In genomic region chr1:63322248-63322943, GRCh38 we compare ENCODE assay signal across 8 cellular contexts. TPM values are rescaled to one million over a fixed set of nuclear protein-coding genes. Genes with fewer than 3 reads are reported as not detected.
DNase-seq lines count a peak whose midpoint lies in the region; ATAC-seq and TF ChIP-seq lines count a peak whose summit lies in the region.

FOXD3 (plus strand) TSS chr1:63322567; CDS start chr1:63323059, 492 bp downstream.

- H3K4me3 ChIP-seq in Caco-2 (ENCODE audit: low read depth, low read length): peak within 1 kb of the TSS; percentile 40

- TF ChIP-seq CTCF in Caco-2 (IDR thresholded peaks at IDR 0.05; ENCODE audit: insufficient read depth in 1 of 2, low read depth in 1 of 2, low read length in 1 of 2, severe bottlenecking in 1 of 2, unreplicated experiment in 1 of 2): no peak
- TF ChIP-seq CTCF in VCaP (conservative IDR thresholded peaks at IDR 0.05): 0 out of 2 replicates have a peak, but pooled peaks have one; percentile 7

- POLR2A ChIA-PET in Caco-2 (lab: Charles Lee): no interaction called here
- POLR2A ChIA-PET in naive thymus-derived CD8-positive, alpha-beta T cell (lab: Charles Lee): interaction anchor here (1.5 kb wide), 1 partner anchor 44 kb away, joined by 3 read pairs; no protein-coding TSS in a partner anchor

- intact Hi-C loops in Caco-2 (cut with micrococcal nuclease; ENCODE audit: unreplicated experiment): loop anchor here (10.0 kb wide), 1 partner anchor 212 kb away; no protein-coding TSS in a partner anchor

- no peaks in the 10 kb centered on the region for H3K4me1 Mint-ChIP-seq in Caco-2 (ENCODE audit: low read depth, unreplicated experiment)
- peaks cover 19 to 52% (median 41%) of the 10 kb centered on the region in 4 donors for H3K4me1 Mint-ChIP-seq in naive thymus-derived CD8-positive, alpha-beta T cell

- no peaks in the 10 kb centered on the region for H3K36me3 Mint-ChIP-seq in Caco-2 (ENCODE audit: insufficient read depth, unreplicated experiment)
- peaks cover 25 to 41% (median 25%) of the 10 kb centered on the region in 3 donors for H3K36me3 Mint-ChIP-seq in naive thymus-derived CD8-positive, alpha-beta T cell

- CTCF ChIA-PET in Caco-2 (lab: Charles Lee): no interaction called here

- BruUV-seq in Caco-2 (replicated peaks; lab: Mats Ljungman, UMichigan): no TSS peak

- no peaks in the 10 kb centered on the region for H3K9me3 Mint-ChIP-seq in Caco-2 (ENCODE audit: unreplicated experiment)
- H3K9me3 Mint-ChIP-seq in naive thymus-derived CD8-positive, alpha-beta T cell: peaks cover 0 to 59% (median 33%) of the 10 kb centered on the region in 9 donors

- H3K27ac ChIP-seq in VCaP: peak within 1 kb of the TSS; percentile 86

- H3K27me3 Mint-ChIP-seq in Caco-2 (ENCODE audit: insufficient read depth, unreplicated experiment): peaks cover 32% of the 10 kb centered on the region
- peaks cover 44 to 74% (median 71%) of the 10 kb centered on the region in 5 donors for H3K27me3 Mint-ChIP-seq in naive thymus-derived CD8-positive, alpha-beta T cell

- ATAC-seq in GM19467 (IDR thresholded peaks at IDR 0.05; ENCODE audit: unreplicated experiment) (peak; percentile 39), esophagus mucosa (peak; percentile 55)
- ATAC-seq in naive thymus-derived CD8-positive, alpha-beta T cell: peak; percentile 34 to 37

- no peak within 1 kb of the TSS for H3K27ac Mint-ChIP-seq in Caco-2 (ENCODE audit: unreplicated experiment)
- H3K27ac Mint-ChIP-seq in naive thymus-derived CD8-positive, alpha-beta T cell: peak within 1 kb of the TSS in 7 of 10 donors; percentile 8 to 94 (median 77)

- peak within 1 kb of the TSS; percentile 70 for H3K4me3 Mint-ChIP-seq in Caco-2 (ENCODE audit: unreplicated experiment)
- peak within 1 kb of the TSS; percentile 65 to 89 (median 84) for H3K4me3 Mint-ChIP-seq in naive thymus-derived CD8-positive, alpha-beta T cell

- no peaks in the 10 kb centered on the region for H3K9me3 ChIP-seq in Caco-2

- no peaks in the 10 kb centered on the region for H3K27me3 ChIP-seq in Caco-2 (replicated peaks; ENCODE audit: control insufficient read depth, insufficient read depth, low read length)

- DNase-seq in Caco-2 (peak; percentile 46 to 53), LHCN-M2 (ENCODE audit: low read depth) (peak; percentile 18), Ammon's horn (ENCODE audit: low spot score) (no peak), NOMO-1 treated with DMSO at 0.1 percent for 48 hours (lab: John Stamatoyannopoulos, UW; ENCODE audit: unreplicated experiment) (no peak)
- DNase-seq in naive thymus-derived CD8-positive, alpha-beta T cell: peak in 1 of 10 donors; percentile 11

- no peaks in the 10 kb centered on the region for H3K36me3 ChIP-seq in Caco-2 (ENCODE audit: control insufficient read depth, insufficient read depth, low read length)

- 0 out of 2 replicates have a peak, but pooled peaks cover 3% of the 10 kb centered on the region for H3K4me1 ChIP-seq in Caco-2

RNA-seq across cellular contexts. Expression of gene FOXD3, which starts in this region (rescaled TPM):
- total RNA-seq in Caco-2 (2022) (not detected in 2 replicates), LHCN-M2 (2014; rRNA removed) (not detected in 2 replicates), esophagus mucosa (not detected)
- polyA plus RNA-seq in LHCN-M2 (2012): not detected
- not detected for total RNA-seq in naive thymus-derived CD8-positive, alpha-beta T cell
- polyA plus RNA-seq in naive thymus-derived CD8-positive, alpha-beta T cell: not detected

Comparison
In these comparisons a context has a peak if more than half of its experiments do, and no peak if none do; other contexts are left out.
1. Peak in DNase-seq and H3K4me3 ChIP-seq in Caco-2; RNA of the gene not detected or under 1 TPM.
2. Peak in DNase-seq in LHCN-M2; RNA of the gene not detected or under 1 TPM.
3. Peak in ATAC-seq in esophagus mucosa; RNA of the gene not detected or under 1 TPM.
4. Peak in ATAC-seq in naive thymus-derived CD8-positive, alpha-beta T cell; RNA of the gene not detected or under 1 TPM.